Comparison of ENCODE assay signal across 9 cellular contexts in the genomic region with DNA sequence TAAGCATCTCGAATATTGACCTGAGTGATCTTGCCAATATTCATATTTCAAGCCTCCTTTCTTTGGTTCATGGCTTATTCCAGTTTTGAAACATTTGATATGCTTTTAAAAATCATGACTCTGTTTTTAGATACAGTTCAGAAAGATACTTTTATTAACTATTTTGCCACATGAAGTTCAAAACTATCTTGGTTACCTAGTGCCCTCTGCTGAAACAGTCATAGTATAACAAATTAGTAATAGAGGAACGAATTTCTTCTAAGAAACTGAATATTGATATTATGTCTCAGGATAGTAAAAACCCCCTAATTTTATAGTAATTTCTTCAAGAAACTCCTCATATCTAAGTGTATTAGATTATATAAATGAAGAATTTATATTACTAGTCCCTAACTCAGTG. TPM values are rescaled to one million over a fixed set of nuclear protein-coding genes. Genes with fewer than 3 reads are reported as not detected.
DNase-seq lines count a peak whose midpoint lies in the region; ATAC-seq, FAIRE-seq and TF ChIP-seq lines count a peak whose summit lies in the region.
"Had no signal": no experiment of that assay in that cellular context is flagged by ENCODE, and none has a peak within 500 bp of the region (broad histone marks: within the 10 kb centered on the region; RNA-seq: fewer than 3 reads in every experiment).

No MANE protein-coding gene starts in this region.

- BruUV-seq in Caco-2 (replicated peaks; lab: Mats Ljungman, UMichigan): no TSS peak

- H4K20me1 ChIP-seq in KMS-11 (ENCODE audit: insufficient read depth): no peaks in the 10 kb centered on the region
- no peaks in the 10 kb centered on the region for H4K20me1 ChIP-seq in astrocyte (ENCODE audit: insufficient read depth, low read length)

- H3K4me1 Mint-ChIP-seq in Caco-2 (ENCODE audit: low read depth, unreplicated experiment) (no peaks in the 10 kb centered on the region), astrocyte (ENCODE audit: low read depth, unreplicated experiment) (peaks cover 2% of the 10 kb centered on the region)

- FAIRE-seq in astrocyte (lab: Jason Lieb, UNC): no peak

- H3K27ac ChIP-seq in KMS-11 (no peak overlapping the region), astrocyte (ENCODE audit: low read depth, low read length) (no peak overlapping the region), lower lobe of right lung (no peak overlapping the region)

- H3K9ac ChIP-seq in KMS-11 (no peak overlapping the region), astrocyte (ENCODE audit: low read length) (no peak overlapping the region)

- H3K4me3 Mint-ChIP-seq in Caco-2 (ENCODE audit: unreplicated experiment): no peak overlapping the region
- no peak overlapping the region for H3K4me3 Mint-ChIP-seq in astrocyte (ENCODE audit: unreplicated experiment)

- H3K27ac Mint-ChIP-seq in Caco-2 (ENCODE audit: unreplicated experiment) (no peak overlapping the region), astrocyte (ENCODE audit: unreplicated experiment) (no peak overlapping the region)

- no peak for DNase-seq in Caco-2
- peak; percentile 16 for DNase-seq in astrocyte (ENCODE audit: low read depth)
- no peak for DNase-seq in lower lobe of right lung
- no peak for DNase-seq in D341Med (ENCODE audit: low spot score)
- DNase-seq: T-helper 9 cell had no signal

- H3K36me3 ChIP-seq in Caco-2 (ENCODE audit: control insufficient read depth, insufficient read depth, low read length) (no peaks in the 10 kb centered on the region), KMS-11 (ENCODE audit: insufficient read depth) (no peaks in the 10 kb centered on the region), astrocyte (ENCODE audit: insufficient read depth, low read length) (no peaks in the 10 kb centered on the region), lower lobe of right lung (no peaks in the 10 kb centered on the region)

- POLR2A ChIA-PET in Caco-2 (lab: Charles Lee): no interaction called here

- ATAC-seq in lower lobe of right lung: no peak
- ATAC-seq in HG03196 (IDR thresholded peaks at IDR 0.05; ENCODE audit: unreplicated experiment): no peak
- ATAC-seq in HG02840 (IDR thresholded peaks at IDR 0.05; ENCODE audit: low FRiP score, unreplicated experiment): no peak
- ATAC-seq in GM21619 (IDR thresholded peaks at IDR 0.05; ENCODE audit: unreplicated experiment): no peak

- H3K4me1 ChIP-seq in Caco-2 (no peaks in the 10 kb centered on the region), KMS-11 (ENCODE audit: low read depth, poor library complexity, severe bottlenecking) (peaks cover 11% of the 10 kb centered on the region), astrocyte (ENCODE audit: insufficient read depth, low read length) (no peaks in the 10 kb centered on the region), lower lobe of right lung (no peaks in the 10 kb centered on the region)

- TF ChIP-seq CTCF in Caco-2 (IDR thresholded peaks at IDR 0.05; ENCODE audit: insufficient read depth in 1 of 2, low read depth in 1 of 2, low read length in 1 of 2, severe bottlenecking in 1 of 2, unreplicated experiment in 1 of 2) (peak; percentile 18 to 27), KMS-11 (conservative IDR thresholded peaks at IDR 0.05; ENCODE audit: low read depth, low read length) (peak; percentile 57; the same call in 1 of the 2 replicates), astrocyte (IDR thresholded peaks at IDR 0.05; ENCODE audit: insufficient read depth, low read depth, low read length) (peak; percentile 21), lower lobe of right lung (IDR thresholded peaks at IDR 0.05) (peak; percentile 27)

- peaks cover 15% of the 10 kb centered on the region for H3K27me3 Mint-ChIP-seq in Caco-2 (ENCODE audit: insufficient read depth, unreplicated experiment)
- H3K27me3 Mint-ChIP-seq in astrocyte (ENCODE audit: low read depth, unreplicated experiment): no peaks in the 10 kb centered on the region

- peak overlapping the region; percentile 14; the same call in 1 of the 2 replicates for H2AFZ ChIP-seq in KMS-11 (ENCODE audit: low read depth)
- no peak overlapping the region for H2AFZ ChIP-seq in astrocyte (ENCODE audit: low read depth, low read length)

- H3K79me2 ChIP-seq in KMS-11 (ENCODE audit: insufficient read depth, low read depth) (no peaks in the 10 kb centered on the region), astrocyte (ENCODE audit: insufficient read depth, low read length) (no peaks in the 10 kb centered on the region)

- no peaks in the 10 kb centered on the region for H3K9me3 Mint-ChIP-seq in Caco-2 (ENCODE audit: unreplicated experiment)
- H3K9me3 Mint-ChIP-seq in astrocyte (ENCODE audit: unreplicated experiment): peaks cover 5% of the 10 kb centered on the region

- H3K27me3 ChIP-seq in Caco-2 (replicated peaks; ENCODE audit: control insufficient read depth, insufficient read depth, low read length) (no peaks in the 10 kb centered on the region), KMS-11 (ENCODE audit: insufficient read depth, low read depth) (no peaks in the 10 kb centered on the region), astrocyte (ENCODE audit: insufficient read depth, low read length) (no peaks in the 10 kb centered on the region), lower lobe of right lung (ENCODE audit: low read depth) (no peaks in the 10 kb centered on the region)

- H3K9me3 ChIP-seq in Caco-2 (no peaks in the 10 kb centered on the region), astrocyte (ENCODE audit: insufficient read depth, low read depth, low read length) (no peaks in the 10 kb centered on the region), lower lobe of right lung (no peaks in the 10 kb centered on the region)

- H3K4me3 ChIP-seq in Caco-2 (ENCODE audit: low read depth, low read length) (no peak overlapping the region), KMS-11 (IDR thresholded peaks at IDR 0.05; ENCODE audit: insufficient read depth, low read depth, low read length) (no peak overlapping the region), astrocyte (ENCODE audit: insufficient read depth, low read depth, low read length) (no peak overlapping the region), lower lobe of right lung (no peak overlapping the region)

- CTCF ChIA-PET in Caco-2 (lab: Charles Lee): no interaction called here

- H3K36me3 Mint-ChIP-seq in Caco-2 (ENCODE audit: insufficient read depth, unreplicated experiment) (no peaks in the 10 kb centered on the region), astrocyte (ENCODE audit: low read depth, unreplicated experiment) (no peaks in the 10 kb centered on the region)

- H3K4me2 ChIP-seq in KMS-11: 0 out of 2 replicates have a peak overlapping the region, but pooled peaks have one; percentile 15
- no peak overlapping the region for H3K4me2 ChIP-seq in astrocyte (ENCODE audit: low read length)

- intact Hi-C loops in Caco-2 (cut with micrococcal nuclease; ENCODE audit: unreplicated experiment) (loop anchor here (1.0 to 10.0 kb wide), 2 partner anchors 52 to 90 kb away; a partner anchor contains a TSS), lower lobe of right lung (cut with DNase I) (no loop called here)

RNA-seq across cellular contexts. Expression of a gene that starts 52.6 kb away (rescaled TPM):
- 29.2 and 36.3 TPM in 2 replicates for total RNA-seq in Caco-2 (2022)
- total RNA-seq in astrocyte: 31.2 and 38.1 TPM in 2 replicates
- 41.1 TPM for total RNA-seq in lower lobe of right lung
